8 cellular contexts compared by ENCODE assay signal in the genomic region with DNA sequence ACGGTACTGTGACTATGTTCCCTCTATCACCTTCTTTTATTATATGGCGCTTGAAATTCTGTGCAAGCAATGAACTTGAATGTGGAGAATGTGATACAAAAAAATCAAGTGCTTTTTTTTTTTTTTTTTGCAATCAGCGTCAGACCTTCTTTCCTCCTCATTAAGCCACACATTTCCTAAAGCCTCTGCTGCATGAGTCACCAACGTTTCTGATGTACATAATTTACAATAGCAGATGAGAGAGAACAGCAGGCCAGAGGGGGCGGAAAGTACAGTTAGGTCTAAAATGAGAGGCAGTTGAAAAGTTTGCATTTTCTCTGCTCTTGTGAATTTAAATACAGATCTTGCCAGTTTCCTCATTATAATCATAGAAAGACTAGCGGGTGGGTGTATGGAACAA.
DNase-seq lines count a peak whose midpoint lies in the region; ATAC-seq, FAIRE-seq and TF ChIP-seq lines count a peak whose summit lies in the region.

No MANE protein-coding gene starts in this region.

- DNase-seq in A172 (ENCODE audit: low spot score) (peak; percentile 72), HL-60 (ENCODE audit: low read depth in 1 of 2, low spot score in 1 of 2) (peak; percentile 21 to 36), fibroblast of lung (ENCODE audit: low read depth in 2 of 2) (peak; percentile 90 to 91), spleen (no peak), D721Med (ENCODE audit: insufficient read length, low spot score) (no peak)
- peak in 4 of 6 experiments; percentile 9 to 40 (median 17) for DNase-seq in stimulated activated naive CD4-positive, alpha-beta T cell (lab: John Stamatoyannopoulos, UW)

- H3K4me3 ChIP-seq in HL-60 (replicated peaks; ENCODE audit: insufficient read depth, low read length), result no peak overlapping the region
- no peak overlapping the region for H3K4me3 ChIP-seq in fibroblast of lung (replicated peaks in 1 of 4; ENCODE audit: control extremely low read depth in 1 of 4, insufficient read depth in 1 of 4, low read depth in 3 of 4, low read length in 4 of 4)
- no peak overlapping the region for H3K4me3 ChIP-seq in spleen

- TF ChIP-seq POLR2A in spleen (IDR thresholded peaks at IDR 0.05), result no peak

- intact Hi-C loops in spleen (cut with DNase I; ENCODE audit: low total_unique reads), result no loop called here

- no peak overlapping the region for H2AFZ ChIP-seq in fibroblast of lung (ENCODE audit: low read length)

- no peak overlapping the region for H3K27ac ChIP-seq in HL-60 (replicated peaks)
- H3K27ac ChIP-seq in fibroblast of lung (ENCODE audit: insufficient read depth, low read length), result no peak overlapping the region
- peak overlapping the region in 3 of 8 donors; percentile 31 to 39 (median 39) for H3K27ac ChIP-seq in spleen

- H3K9me3 ChIP-seq in fibroblast of lung (ENCODE audit: control insufficient read depth, insufficient read depth, low read depth, low read length) (no peaks in the 10 kb centered on the region), spleen (no peaks in the 10 kb centered on the region)

- H3K4me1 ChIP-seq in fibroblast of lung (ENCODE audit: control insufficient read depth, extremely low read depth, insufficient read depth, low read length), result peaks cover 8% of the 10 kb centered on the region
- peaks cover 4 to 54% (median 38%) of the 10 kb centered on the region in 6 donors for H3K4me1 ChIP-seq in spleen

- peak; percentile 86 to 90 for ATAC-seq in activated CD4-positive, CD25-positive, alpha-beta regulatory T cell treated with anti-CD3 and anti-CD28 coated beads, Interleukin-2, amount 50 U/mL, for 24 hours
- ATAC-seq in GM21515 (IDR thresholded peaks at IDR 0.05; ENCODE audit: unreplicated experiment), result no peak

- TF ChIP-seq CTCF in HL-60 (IDR thresholded peaks at IDR 0.05; ENCODE audit: insufficient read depth, low read length), result no peak
- TF ChIP-seq CTCF in fibroblast of lung (conservative IDR thresholded peaks at IDR 0.05 in 1 of 2, IDR thresholded peaks at IDR 0.05 in 1 of 2; ENCODE audit: low read depth in 1 of 2, low read length in 2 of 2), result peak in 1 of 2 donors; percentile 8
- TF ChIP-seq CTCF in spleen (IDR thresholded peaks at IDR 0.05 in 8 of 11, conservative IDR thresholded peaks at IDR 0.05 in 3 of 11), result no peak
- TF ChIP-seq CTCF in D721Med (IDR thresholded peaks at IDR 0.05; ENCODE audit: insufficient read depth, missing control alignments), result no peak

- no peak for FAIRE-seq in D721Med (lab: Jason Lieb, UNC)

- H3K9ac ChIP-seq in fibroblast of lung (ENCODE audit: insufficient read depth, low read length), result no peak overlapping the region

- no peaks in the 10 kb centered on the region for H4K20me1 ChIP-seq in fibroblast of lung (ENCODE audit: control insufficient read depth, extremely low read depth, insufficient read depth, low read length)

- H3K4me2 ChIP-seq in fibroblast of lung (ENCODE audit: extremely low read depth, insufficient read depth, low read length), result no peak overlapping the region

- H3K27me3 ChIP-seq in HL-60 (ENCODE audit: insufficient read depth, poor library complexity, severe bottlenecking), result no peaks in the 10 kb centered on the region
- no peaks in the 10 kb centered on the region for H3K27me3 ChIP-seq in fibroblast of lung (ENCODE audit: control insufficient read depth, insufficient read depth, low read length)
- H3K27me3 ChIP-seq in spleen (replicated peaks in 1 of 7), result no peaks in the 10 kb centered on the region

- H3K36me3 ChIP-seq in fibroblast of lung (ENCODE audit: control insufficient read depth, insufficient read depth, low read length) (no peaks in the 10 kb centered on the region), spleen (no peaks in the 10 kb centered on the region)

- H3K79me2 ChIP-seq in fibroblast of lung (ENCODE audit: control insufficient read depth, insufficient read depth, low read length), result no peaks in the 10 kb centered on the region

- 15 to 25% (median 22%) methylated on average over 6 of the region's 6 CpGs for WGBS in spleen, 5 donors

Comparison
In these comparisons a context has a peak if more than half of its experiments do, and no peak if none do; other contexts are left out.
1. DNase-seq: peak in A172 (single experiment), HL-60 (2 of 2), fibroblast of lung (2 of 2) and stimulated activated naive CD4-positive, alpha-beta T cell (4 of 6); none in spleen (single experiment) and D721Med (single experiment).